Comparison of ENCODE assay signal across 22 cellular contexts in the genomic region with DNA sequence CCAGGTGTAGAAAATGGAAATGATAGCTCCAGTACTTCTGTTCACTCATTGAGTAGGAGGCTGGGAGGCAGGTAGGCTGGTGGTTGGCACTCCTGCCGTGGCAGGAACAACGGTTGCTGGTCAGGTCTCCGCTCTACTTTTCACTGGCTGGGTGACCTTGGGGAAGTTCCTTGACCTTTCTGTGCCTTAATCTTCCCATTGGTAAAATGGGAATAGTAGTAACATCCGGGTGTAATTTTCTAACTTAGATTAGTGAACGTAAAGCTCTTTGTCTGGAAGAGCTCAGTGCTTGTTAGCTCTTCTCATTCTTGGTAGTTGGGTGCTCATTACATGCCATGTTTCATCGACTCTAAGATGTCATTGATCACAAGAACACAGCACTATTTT.
"Had no signal": no experiment of that assay in that cellular context is flagged by ENCODE, and none has a peak within 500 bp of the region (broad histone marks: within the 10 kb centered on the region; RNA-seq: fewer than 3 reads in every experiment).

No MANE protein-coding gene starts in this region.

- H3K9me3 Mint-ChIP-seq: activated T-helper 1 cell treated with anti-CD3 and anti-CD28 coated beads, Interleukin-12 subunit alpha, Interleukin-12 subunit beta, Interleukin-2, Interleukin-4 antibody, amounts not matched to agents 30 ng/mL and 10 ng/mL and 1 ng/mL, durations not matched to agents 14 hours and 24 hours and 36 hours; dendritic cell treated with granulocyte-macrophage colony-stimulating factor and Interleukin-4, amounts not matched to agents 40 ng/mL and 50 ng/mL, for 4 days; memory B cell; stimulated activated memory B cell treated with anti-CD40 and anti-IgM and Interleukin-4, amounts not matched to agents 10 μg/mL and 1 μg/mL and 100 μg/mL, for 72 hours had no signal

- H3K27ac ChIP-seq: heart right ventricle, neutrophil, parathyroid adenoma, thoracic aorta had no signal

- H3K27ac Mint-ChIP-seq: activated CD4-positive, alpha-beta T cell treated with anti-CD3 and anti-CD28 coated beads for 36 hours; activated naive CD8-positive, alpha-beta T cell treated with anti-CD3 and anti-CD28 coated beads for 36 hours; activated T-helper 1 cell treated with anti-CD3 and anti-CD28 coated beads, Interleukin-12 subunit alpha, Interleukin-12 subunit beta, Interleukin-2, Interleukin-4 antibody, amounts not matched to agents 30 ng/mL and 10 ng/mL and 1 ng/mL, durations not matched to agents 14 hours and 24 hours and 36 hours; dendritic cell treated with granulocyte-macrophage colony-stimulating factor and Interleukin-4, amounts not matched to agents 40 ng/mL and 50 ng/mL, for 4 days; memory B cell; stimulated activated memory B cell treated with anti-CD40 and anti-IgM and Interleukin-4, amounts not matched to agents 10 μg/mL and 1 μg/mL and 100 μg/mL, for 72 hours had no signal

- H3K9me3 ChIP-seq: esophagus squamous epithelium, heart right ventricle, mucosa of descending colon, neutrophil, sigmoid colon, thoracic aorta, uterus had no signal

- H3K36me3 ChIP-seq: esophagus squamous epithelium, heart right ventricle, neutrophil, sigmoid colon, thoracic aorta, uterus had no signal

- H3K4me3 ChIP-seq: esophagus squamous epithelium, heart right ventricle, mucosa of descending colon, sigmoid colon, thoracic aorta, uterus had no signal

- H3K79me2 ChIP-seq: parathyroid adenoma had no signal

- DNase-seq: activated CD4-positive, alpha-beta T cell treated with anti-CD3 and anti-CD28 coated beads, Interleukin-2, amount 50 U/mL, for 48 hours; activated gamma-delta T cell treated with Interleukin-2 at 50 U/mL for 16 hours; activated naive CD8-positive, alpha-beta T cell treated with anti-CD3 and anti-CD28 coated beads for 36 hours; activated T-cell treated with anti-CD3 and anti-CD28 coated beads for 4 hours; amniotic stem cell; effector CD8-positive, alpha-beta T cell; esophagus squamous epithelium; heart right ventricle; left ventricle myocardium superior; sigmoid colon; stimulated activated CD4-positive, alpha-beta T cell treated with anti-CD3 and anti-CD28 coated beads, Interleukin-4, amount 100 ng/mL, for 24 hours; uterus had no signal

- H3K4me3 Mint-ChIP-seq: activated CD4-positive, alpha-beta T cell treated with anti-CD3 and anti-CD28 coated beads for 36 hours; activated naive CD8-positive, alpha-beta T cell treated with anti-CD3 and anti-CD28 coated beads for 36 hours; activated T-helper 1 cell treated with anti-CD3 and anti-CD28 coated beads, Interleukin-12 subunit alpha, Interleukin-12 subunit beta, Interleukin-2, Interleukin-4 antibody, amounts not matched to agents 30 ng/mL and 10 ng/mL and 1 ng/mL, durations not matched to agents 14 hours and 24 hours and 36 hours; dendritic cell treated with granulocyte-macrophage colony-stimulating factor and Interleukin-4, amounts not matched to agents 40 ng/mL and 50 ng/mL, for 4 days; memory B cell; naive thymus-derived CD4-positive, alpha-beta T cell; stimulated activated memory B cell treated with anti-CD40 and anti-IgM and Interleukin-4, amounts not matched to agents 10 μg/mL and 1 μg/mL and 100 μg/mL, for 72 hours had no signal

- H3K36me3 Mint-ChIP-seq: activated naive CD8-positive, alpha-beta T cell treated with anti-CD3 and anti-CD28 coated beads for 36 hours; memory B cell; naive thymus-derived CD4-positive, alpha-beta T cell; stimulated activated memory B cell treated with anti-CD40 and anti-IgM and Interleukin-4, amounts not matched to agents 10 μg/mL and 1 μg/mL and 100 μg/mL, for 72 hours had no signal

- H3K27me3 Mint-ChIP-seq: activated CD4-positive, alpha-beta T cell treated with anti-CD3 and anti-CD28 coated beads for 36 hours; activated naive CD8-positive, alpha-beta T cell treated with anti-CD3 and anti-CD28 coated beads for 36 hours; dendritic cell treated with granulocyte-macrophage colony-stimulating factor and Interleukin-4, amounts not matched to agents 40 ng/mL and 50 ng/mL, for 4 days; memory B cell; stimulated activated memory B cell treated with anti-CD40 and anti-IgM and Interleukin-4, amounts not matched to agents 10 μg/mL and 1 μg/mL and 100 μg/mL, for 72 hours had no signal
